In genomic region chr1:221878134-221878533, GRCh38 we compare ENCODE assay signal across 11 cellular contexts.
DNase-seq lines count a peak whose midpoint lies in the region; ATAC-seq and TF ChIP-seq lines count a peak whose summit lies in the region.
"Had no signal": no experiment of that assay in that cellular context is flagged by ENCODE, and none has a peak within 500 bp of the region (broad histone marks: within the 10 kb centered on the region; RNA-seq: fewer than 3 reads in every experiment).

No MANE protein-coding gene starts in this region.

- no peak for DNase-seq in upper lobe of left lung
- DNase-seq in HEK293T (ENCODE audit: extremely low spot score) = no peak
- DNase-seq in T-helper 9 cell = no peak
- no peak for DNase-seq in T-cell
- DNase-seq: C1 segment of cervical spinal cord had no signal

- H3K4me1 ChIP-seq in ACC112 (ENCODE audit: control insufficient read depth, insufficient read depth, low read length, unreplicated experiment) (peaks cover 59% of the 10 kb centered on the region), Loucy (ENCODE audit: insufficient read depth, low read length, poor library complexity, severe bottlenecking) (peaks cover 89% of the 10 kb centered on the region), upper lobe of left lung (peaks cover 0 to 3% (median 0%) of the 10 kb centered on the region in 4 donors)

- ATAC-seq in GM18907 (IDR thresholded peaks at IDR 0.05; ENCODE audit: unreplicated experiment) = peak; percentile 80
- ATAC-seq in HG02763 (IDR thresholded peaks at IDR 0.05; ENCODE audit: unreplicated experiment) = peak; percentile 66
- ATAC-seq in upper lobe of left lung (ENCODE audit: low FRiP score in 2 of 2) = no peak
- no peak for ATAC-seq in T-cell (replicated peaks in 1 of 4)

- no peaks in the 10 kb centered on the region for H3K36me3 Mint-ChIP-seq in T-cell

- TF ChIP-seq POLR2A in upper lobe of left lung (IDR thresholded peaks at IDR 0.05) = no peak

- TF ChIP-seq EP300 in upper lobe of left lung (IDR thresholded peaks at IDR 0.05) = no peak

- TF ChIP-seq CTCF in Loucy (conservative IDR thresholded peaks at IDR 0.05; ENCODE audit: low read length) (no peak), upper lobe of left lung (IDR thresholded peaks at IDR 0.05) (no peak)

- H2AFZ ChIP-seq in ACC112 (ENCODE audit: low read length, unreplicated experiment) = peak overlapping the region; percentile 56
- H2AFZ ChIP-seq in Loucy (ENCODE audit: low read length) = no peak overlapping the region

- H3K27me3 ChIP-seq in ACC112 (ENCODE audit: insufficient read depth, low read length) (no peaks in the 10 kb centered on the region), Loucy (ENCODE audit: insufficient read depth, low read length, poor library complexity, severe bottlenecking) (no peaks in the 10 kb centered on the region), upper lobe of left lung (no peaks in the 10 kb centered on the region)

- H3K9me3 ChIP-seq in Loucy (ENCODE audit: insufficient read depth, low read depth, low read length) (no peaks in the 10 kb centered on the region), upper lobe of left lung (no peaks in the 10 kb centered on the region)
- H3K9me3 ChIP-seq: thoracic aorta had no signal

- peak overlapping the region; percentile 81 for H3K9ac ChIP-seq in Loucy (ENCODE audit: low read depth, low read length, poor library complexity, severe bottlenecking)

- no peaks in the 10 kb centered on the region for H3K27me3 Mint-ChIP-seq in T-cell

- H3K4me1 Mint-ChIP-seq in T-cell = peaks cover 0 to 1% (median 0%) of the 10 kb centered on the region in 3 donors

- H3K4me2 ChIP-seq in Loucy (ENCODE audit: low read depth, low read length, poor library complexity, severe bottlenecking) = peak overlapping the region; percentile 77

- H3K4me3 Mint-ChIP-seq in T-cell = no peak overlapping the region

- H3K9me2 ChIP-seq in Loucy (replicated peaks; ENCODE audit: low read depth, low read length) = no peaks in the 10 kb centered on the region

- peaks cover 12% of the 10 kb centered on the region for H3F3A ChIP-seq in Loucy (ENCODE audit: low read depth)

- H3K79me2 ChIP-seq in ACC112 (ENCODE audit: control insufficient read depth, insufficient read depth, low read length, unreplicated experiment) (no peaks in the 10 kb centered on the region), Loucy (ENCODE audit: insufficient read depth, low read length) (no peaks in the 10 kb centered on the region)

- no peak overlapping the region for H3K4me3 ChIP-seq in ACC112 (ENCODE audit: low read depth, low read length)
- peak overlapping the region; percentile 56 for H3K4me3 ChIP-seq in Loucy (ENCODE audit: low read length, poor library complexity, severe bottlenecking)
- H3K4me3 ChIP-seq in upper lobe of left lung = no peak overlapping the region
- H3K4me3 ChIP-seq: lung, thoracic aorta had no signal

- H3K36me3 ChIP-seq in ACC112 (ENCODE audit: insufficient read depth, low read length) (no peaks in the 10 kb centered on the region), Loucy (ENCODE audit: insufficient read depth, low read length) (no peaks in the 10 kb centered on the region), upper lobe of left lung (no peaks in the 10 kb centered on the region)
- H3K36me3 ChIP-seq: thoracic aorta had no signal

- H3K27ac ChIP-seq in ACC112 (ENCODE audit: low read depth, low read length) (peak overlapping the region; percentile 24; the same call in 1 of the 2 replicates), upper lobe of left lung (no peak overlapping the region)
- H3K27ac ChIP-seq: thoracic aorta had no signal

- no peaks in the 10 kb centered on the region for H3K9me3 Mint-ChIP-seq in T-cell

- H3K27ac Mint-ChIP-seq in T-cell = no peak overlapping the region

- POLR2A ChIA-PET in HEK293T (lab: Yijun Ruan, JAX) = no interaction called here
- POLR2A ChIA-PET in T-cell (lab: Charles Lee) = no interaction called here

- CTCF ChIA-PET in HEK293T (lab: Yijun Ruan, JAX) (no interaction called here), T-cell (lab: Charles Lee) (interaction anchor here in 1 of 2 donors (0.6 kb wide), 1 partner anchor 14 kb away, joined by 3 read pairs; no protein-coding TSS in a partner anchor)

- H4K20me1 ChIP-seq in Loucy (ENCODE audit: insufficient read depth, low read length, poor library complexity, severe bottlenecking) = no peaks in the 10 kb centered on the region

TF ChIP-seq in HEK293T, 16 proteins besides CTCF, POLR2A, EP300 and RAD21:
- TF ChIP-seq LEF1 (IDR thresholded peaks at IDR 0.05; ENCODE audit: borderline replicate concordance) (no peak), FOXK2 (IDR thresholded peaks at IDR 0.05) (no peak), SUZ12 (IDR thresholded peaks at IDR 0.05) (no peak), PKNOX1 (IDR thresholded peaks at IDR 0.05) (no peak), ARNT (IDR thresholded peaks at IDR 0.05) (no peak), ZNF384 (IDR thresholded peaks at IDR 0.05) (no peak), SP1 (IDR thresholded peaks at IDR 0.05) (no peak), TARDBP (IDR thresholded peaks at IDR 0.05) (no peak), L3MBTL2 (conservative IDR thresholded peaks at IDR 0.05) (no peak), FOXA1 (IDR thresholded peaks at IDR 0.05) (no peak), ELF4 (IDR thresholded peaks at IDR 0.05) (no peak), FOXM1 (IDR thresholded peaks at IDR 0.05; ENCODE audit: borderline replicate concordance) (no peak), NFRKB (IDR thresholded peaks at IDR 0.05) (no peak), CTBP1 (IDR thresholded peaks at IDR 0.05; ENCODE audit: borderline replicate concordance) (no peak), BHLHE40 (IDR thresholded peaks at IDR 0.05; ENCODE audit: borderline replicate concordance) (no peak)
TF ChIP-seq in HEK293T: peak in this region for 0.

Comparison
In these comparisons a context has a peak if more than half of its experiments do, and no peak if none do; other contexts are left out.
1. ATAC-seq: peak in GM18907 (single experiment) and HG02763 (single experiment); none in upper lobe of left lung (0 of 2) and T-cell (0 of 4).